12 cellular contexts compared by ENCODE assay signal in the genomic region with DNA sequence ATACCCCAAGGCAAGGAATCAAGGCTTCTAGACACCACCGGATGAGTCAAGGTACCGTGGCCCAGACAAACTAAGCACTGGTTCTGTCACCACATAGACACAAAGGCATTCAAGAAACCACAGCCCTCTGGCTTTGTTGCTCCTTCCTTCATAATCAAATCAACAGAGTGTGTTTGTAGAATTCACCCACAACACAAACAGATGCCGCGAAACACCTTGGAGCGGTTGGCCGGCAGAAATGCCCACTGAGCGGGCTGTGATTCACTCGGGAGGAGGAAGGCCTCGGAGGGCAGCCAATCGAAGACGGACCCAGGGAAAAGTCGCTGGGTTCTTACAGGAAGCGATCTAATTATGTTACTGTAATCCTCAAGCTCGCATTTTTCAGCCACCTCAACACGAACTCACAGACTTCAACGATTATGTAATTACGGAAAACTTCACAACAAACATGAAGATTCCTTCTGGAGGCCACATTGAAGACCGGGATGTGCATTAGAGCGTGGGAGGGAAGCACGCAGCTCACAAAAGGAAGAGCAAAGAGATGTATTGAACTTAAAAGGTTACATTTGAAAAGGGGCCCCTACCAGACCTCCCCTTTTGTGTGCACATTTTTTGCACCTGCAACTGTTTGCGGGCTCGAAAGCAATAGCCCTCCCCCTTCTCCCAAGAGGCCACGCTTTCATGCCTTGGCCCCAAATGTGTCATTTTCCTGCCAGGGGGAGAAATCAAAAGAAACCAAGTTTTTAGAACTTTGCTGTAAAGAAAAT.
DNase-seq lines count a peak whose midpoint lies in the region; ATAC-seq and TF ChIP-seq lines count a peak whose summit lies in the region.
"Had no signal": no experiment of that assay in that cellular context is flagged by ENCODE, and none has a peak within 500 bp of the region (broad histone marks: within the 10 kb centered on the region; RNA-seq: fewer than 3 reads in every experiment).

No MANE protein-coding gene starts in this region.

- DNase-seq in Jurkat, Clone E6-1 (ENCODE audit: low read depth, low spot score), result peak; percentile 73
- peak; percentile 36 for DNase-seq in activated T-cell treated with anti-CD3 and anti-CD28 coated beads, Interleukin-2, amount 50 U/mL, for 24 hours
- peak; percentile 97 to 98 for DNase-seq in foreskin keratinocyte
- DNase-seq in Ammon's horn (ENCODE audit: low spot score), result no peak
- no peak for DNase-seq in NCI-H82 (lab: John Stamatoyannopoulos, UW)
- no peak for DNase-seq in WERI-Rb-1
- no peak for DNase-seq in KBM-7
- DNase-seq: esophagus squamous epithelium, NCI-H774, psoas muscle had no signal

- H3K27ac ChIP-seq in BLaER1, result peak overlapping the region; percentile 19; the same call in 1 of the 2 replicates
- peak overlapping the region; percentile 100 for H3K27ac ChIP-seq in foreskin keratinocyte
- no peak overlapping the region for H3K27ac ChIP-seq in WERI-Rb-1
- H3K27ac ChIP-seq: esophagus squamous epithelium, psoas muscle had no signal

- H3K36me3 ChIP-seq in BLaER1 (no peaks in the 10 kb centered on the region), WERI-Rb-1 (no peaks in the 10 kb centered on the region)
- H3K36me3 ChIP-seq: esophagus squamous epithelium had no signal

- H3K27ac Mint-ChIP-seq in activated T-cell treated with anti-CD3 and anti-CD28 coated beads, Interleukin-2, amount 50 U/mL, for 24 hours, result peak overlapping the region; percentile 73

- TF ChIP-seq CTCF in foreskin keratinocyte (conservative IDR thresholded peaks at IDR 0.05) (no peak), WERI-Rb-1 (IDR thresholded peaks at IDR 0.05; ENCODE audit: low read depth, low read length) (no peak)

- no peaks in the 10 kb centered on the region for H3K27me3 Mint-ChIP-seq in activated T-cell treated with anti-CD3 and anti-CD28 coated beads, Interleukin-2, amount 50 U/mL, for 24 hours

- no peaks in the 10 kb centered on the region for H3K36me3 Mint-ChIP-seq in activated T-cell treated with anti-CD3 and anti-CD28 coated beads, Interleukin-2, amount 50 U/mL, for 24 hours (ENCODE audit: low read depth)

- peak overlapping the region; percentile 49 for H3K4me3 ChIP-seq in BLaER1
- H3K4me3 ChIP-seq in Jurkat, Clone E6-1 (ENCODE audit: low read length), result peak overlapping the region; percentile 34
- no peak overlapping the region for H3K4me3 ChIP-seq in WERI-Rb-1 (ENCODE audit: low read depth, low read length)
- H3K4me3 ChIP-seq: esophagus squamous epithelium, psoas muscle had no signal

- peaks cover 20% of the 10 kb centered on the region for H3K4me1 ChIP-seq in BLaER1
- H3K4me1 ChIP-seq in foreskin keratinocyte, result peaks cover 50% of the 10 kb centered on the region
- H3K4me1 ChIP-seq: psoas muscle had no signal

- H4K20me1 ChIP-seq in BLaER1, result no peaks in the 10 kb centered on the region

- peaks cover 34% of the 10 kb centered on the region for H3K4me1 Mint-ChIP-seq in activated T-cell treated with anti-CD3 and anti-CD28 coated beads, Interleukin-2, amount 50 U/mL, for 24 hours (ENCODE audit: low read depth)

- no peak overlapping the region for H3K9ac ChIP-seq in BLaER1

- peak overlapping the region; percentile 32 for H3K4me3 Mint-ChIP-seq in activated T-cell treated with anti-CD3 and anti-CD28 coated beads, Interleukin-2, amount 50 U/mL, for 24 hours

- H3K4me2 ChIP-seq in BLaER1, result peak overlapping the region; percentile 78

- ATAC-seq in foreskin keratinocyte, result peak; percentile 91
- ATAC-seq: left lobe of liver, psoas muscle had no signal

- H3K27me3 ChIP-seq in BLaER1, result no peaks in the 10 kb centered on the region
- no peaks in the 10 kb centered on the region for H3K27me3 ChIP-seq in foreskin keratinocyte
- H3K27me3 ChIP-seq in WERI-Rb-1 (ENCODE audit: insufficient read depth, low read depth, severe bottlenecking), result no peaks in the 10 kb centered on the region
- H3K27me3 ChIP-seq: esophagus squamous epithelium had no signal

- H3K9me3 ChIP-seq in BLaER1, result no peaks in the 10 kb centered on the region
- H3K9me3 ChIP-seq in WERI-Rb-1 (ENCODE audit: severe bottlenecking), result no peaks in the 10 kb centered on the region
- H3K9me3 ChIP-seq: esophagus squamous epithelium, psoas muscle had no signal

- H3K9me3 Mint-ChIP-seq in activated T-cell treated with anti-CD3 and anti-CD28 coated beads, Interleukin-2, amount 50 U/mL, for 24 hours, result no peaks in the 10 kb centered on the region

- in situ Hi-C loops in KBM-7 (cut with MboI; ENCODE audit: low pct_unique_long_range_greater_than_20kb, low sequenced_read_pairs), result no loop called here

Comparison
In these comparisons a context has a peak if more than half of its experiments do, and no peak if none do; other contexts are left out.
1. DNase-seq: peak in Jurkat, Clone E6-1 (single experiment), activated T-cell treated with anti-CD3 and anti-CD28 coated beads, Interleukin-2, amount 50 U/mL, for 24 hours (single experiment) and foreskin keratinocyte (2 of 2); none in Ammon's horn (single experiment), NCI-H82 (single experiment), WERI-Rb-1 (single experiment) and KBM-7 (single experiment).